ENCODE assay signal across 10 cellular contexts in genomic region chr1:17441265-17441992, GRCh38. TPM values are rescaled to one million over a fixed set of nuclear protein-coding genes. Genes with fewer than 3 reads are reported as not detected.
DNase-seq lines count a peak whose midpoint lies in the region; ATAC-seq and TF ChIP-seq lines count a peak whose summit lies in the region.
"Had no signal": no experiment of that assay in that cellular context is flagged by ENCODE, and none has a peak within 500 bp of the region (broad histone marks: within the 10 kb centered on the region; RNA-seq: fewer than 3 reads in every experiment).

No MANE protein-coding gene starts in this region.

- no peak for ATAC-seq in T-helper 17 cell
- ATAC-seq in HG03442 (IDR thresholded peaks at IDR 0.05; ENCODE audit: unreplicated experiment), result no peak
- ATAC-seq in HG02759 (IDR thresholded peaks at IDR 0.05; ENCODE audit: unreplicated experiment), result no peak
- ATAC-seq: stimulated activated effector memory CD8-positive, alpha-beta T cell treated with anti-CD3 and anti-CD28 coated beads, Interleukin-12 subunit alpha, Interleukin-12 subunit beta, amount 100 ng/mL, for 72 hours had no signal

- no peaks in the 10 kb centered on the region for H3K27me3 ChIP-seq in BJ (ENCODE audit: control insufficient read depth, insufficient read depth, low read length)
- H3K27me3 ChIP-seq in HAP-1 (ENCODE audit: low read depth), result no peaks in the 10 kb centered on the region
- H3K27me3 ChIP-seq in iPS-18a (ENCODE audit: control insufficient read depth, insufficient read depth, low read length), result peaks cover 18% of the 10 kb centered on the region
- no peaks in the 10 kb centered on the region for H3K27me3 ChIP-seq in effector memory CD4-positive, alpha-beta T cell (replicated peaks; ENCODE audit: control insufficient read depth, insufficient read depth, low read length, poor library complexity, severe bottlenecking)

- H3K4me3 Mint-ChIP-seq in T-helper 17 cell, result no peak overlapping the region

- H3K4me1 Mint-ChIP-seq in T-helper 17 cell, result peaks cover 10% of the 10 kb centered on the region

- no peak overlapping the region for H3K4me3 ChIP-seq in BJ (ENCODE audit: low read depth, low read length)
- H3K4me3 ChIP-seq in HAP-1, result peak overlapping the region; percentile 92
- H3K4me3 ChIP-seq in iPS-18a (ENCODE audit: low read length), result peak overlapping the region; percentile 77
- H3K4me3 ChIP-seq in effector memory CD4-positive, alpha-beta T cell (ENCODE audit: insufficient read depth, low read depth, low read length, poor library complexity, severe bottlenecking), result no peak overlapping the region

- H3K36me3 Mint-ChIP-seq in T-helper 17 cell (ENCODE audit: low read depth), result no peaks in the 10 kb centered on the region

- H3K36me3 ChIP-seq in BJ (ENCODE audit: control insufficient read depth, insufficient read depth, low read length) (peaks cover under 1% of the 10 kb centered on the region; the same call in 1 of the 2 replicates), HAP-1 (replicated peaks) (peaks cover 12% of the 10 kb centered on the region), iPS-18a (ENCODE audit: control insufficient read depth, low read depth, low read length) (peaks cover 6% of the 10 kb centered on the region)
- H3K36me3 ChIP-seq in effector memory CD4-positive, alpha-beta T cell (ENCODE audit: control insufficient read depth, insufficient read depth, low read length), result no peaks in the 10 kb centered on the region

- no peak for TF ChIP-seq CTCF in BJ (IDR thresholded peaks at IDR 0.05; ENCODE audit: insufficient read depth, low read depth, low read length)

- H3K4me1 ChIP-seq in HAP-1, result peaks cover 29% of the 10 kb centered on the region
- H3K4me1 ChIP-seq in iPS-18a (ENCODE audit: control insufficient read depth, low read depth, low read length), result peaks cover 27% of the 10 kb centered on the region
- H3K4me1 ChIP-seq in effector memory CD4-positive, alpha-beta T cell (ENCODE audit: control insufficient read depth, insufficient read depth, low read length, poor library complexity, severe bottlenecking), result peaks cover 10% of the 10 kb centered on the region

- POLR2A ChIA-PET in BJ (lab: Charles Lee), result no interaction called here

- no peaks in the 10 kb centered on the region for H3K9me3 ChIP-seq in HAP-1
- no peaks in the 10 kb centered on the region for H3K9me3 ChIP-seq in T-helper 17 cell (ENCODE audit: control insufficient read depth, low read length, poor library complexity, severe bottlenecking)
- H3K9me3 ChIP-seq in iPS-18a (ENCODE audit: control insufficient read depth, low read depth, low read length), result no peaks in the 10 kb centered on the region
- no peaks in the 10 kb centered on the region for H3K9me3 ChIP-seq in effector memory CD4-positive, alpha-beta T cell (ENCODE audit: control insufficient read depth, low read length)

- H3K27ac Mint-ChIP-seq in T-helper 17 cell, result peak overlapping the region; percentile 95

- peak; percentile 17 for DNase-seq in BJ (ENCODE audit: low read depth)
- DNase-seq in HAP-1 (ENCODE audit: low spot score in 2 of 2), result peak; percentile 47 to 49
- no peak for DNase-seq in T-helper 17 cell
- DNase-seq in effector memory CD4-positive, alpha-beta T cell, result no peak
- no peak for DNase-seq in UCSD-AML1 (lab: John Stamatoyannopoulos, UW; ENCODE audit: unreplicated experiment)
- DNase-seq: NCI-H146 had no signal

- H3K27me3 Mint-ChIP-seq in T-helper 17 cell, result no peaks in the 10 kb centered on the region

- in situ Hi-C loops in HAP-1 (cut with MboI; ENCODE audit: low sequenced_read_pairs), result no loop called here

- CTCF ChIA-PET in BJ (lab: Yijun Ruan, JAX), result interaction anchor here (1.1 to 3.1 kb wide), 5 partner anchors 9 to 90 kb away, joined by 3 to 10 read pairs (median 3); no protein-coding TSS in a partner anchor

- H3K27ac ChIP-seq in iPS-18a (ENCODE audit: low read length), result no peak overlapping the region
- no peak overlapping the region for H3K27ac ChIP-seq in effector memory CD4-positive, alpha-beta T cell (ENCODE audit: insufficient read depth, low read length, poor library complexity, severe bottlenecking)

- H3K9ac ChIP-seq in iPS-18a (ENCODE audit: low read length), result no peak overlapping the region

RNA-seq across cellular contexts. Expression of gene RCC2, which starts 2.0 kb away (rescaled TPM):
- polyA plus RNA-seq in BJ (2011; rRNA removed), result 32.9 and 42.2 TPM in 2 replicates
- 36.7 and 72.0 TPM in 2 replicates for polyA minus RNA-seq in BJ (2011; rRNA and poly(A)+ RNA removed)
- 10 to 100 TPM; 30.3 to 35.3 TPM for total RNA-seq in T-helper 17 cell

Comparison
In these comparisons a context has a peak if more than half of its experiments do, and no peak if none do; other contexts are left out.
1. DNase-seq: peak in BJ (single experiment) and HAP-1 (2 of 2); none in T-helper 17 cell (0 of 3), effector memory CD4-positive, alpha-beta T cell (0 of 3) and UCSD-AML1 (single experiment).
2. H3K4me3 ChIP-seq: peak in HAP-1 (single experiment) and iPS-18a (single experiment); none in BJ (single experiment) and effector memory CD4-positive, alpha-beta T cell (single experiment).